In the genomic region with DNA sequence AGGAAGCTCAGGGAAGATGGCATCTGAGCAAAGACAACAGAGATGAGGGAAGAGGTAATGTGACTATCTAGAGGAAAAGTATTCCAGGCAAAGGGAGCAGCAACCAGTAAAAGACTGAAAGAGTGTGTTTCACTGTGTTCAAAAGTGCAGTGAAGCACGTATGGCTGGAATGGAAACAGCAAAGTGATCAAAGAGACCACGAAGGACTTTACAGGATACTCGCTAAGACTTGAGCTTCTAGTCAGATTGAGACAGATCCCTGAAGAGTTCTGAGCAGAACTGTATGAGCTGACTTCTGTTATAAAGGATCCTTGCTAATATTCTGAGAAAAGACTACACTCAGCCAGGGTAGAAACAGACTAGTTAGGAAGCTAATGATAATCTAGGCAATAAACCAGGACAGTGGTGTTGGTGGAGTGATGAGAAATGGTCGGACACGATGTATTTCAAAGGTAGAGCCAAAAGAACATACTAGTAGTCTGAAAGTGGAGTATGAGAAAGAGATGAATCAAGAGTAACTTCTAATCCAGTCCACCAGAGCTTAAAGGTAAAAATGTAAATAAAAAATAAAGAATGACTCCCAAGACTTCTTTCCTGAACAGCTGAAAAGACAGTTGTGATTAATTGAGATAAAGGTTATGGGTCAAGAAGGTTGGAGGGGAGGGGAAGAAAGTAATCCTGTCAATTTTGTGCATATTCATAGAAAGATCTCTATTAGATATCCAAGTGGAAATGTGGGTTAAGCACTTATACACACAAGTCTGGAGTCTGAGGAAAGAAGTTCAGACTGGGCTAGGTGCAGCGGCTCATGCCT, we compare ENCODE assay signal across 1 cellular context.
TF ChIP-seq lines count a peak whose summit lies in the region.

No MANE protein-coding gene starts in this region.

TF ChIP-seq in GM12878, 131 proteins besides CTCF, POLR2A, EP300 and RAD21:
- no peak for TF ChIP-seq EED (IDR thresholded peaks at IDR 0.05; ENCODE audit: low read depth)
- peak; percentile 18; the same call in 1 of the 2 replicates for TF ChIP-seq RUNX3 (IDR thresholded peaks at IDR 0.05; ENCODE audit: low read length)
